ENCODE assay signal across 8 cellular contexts in the genomic region with DNA sequence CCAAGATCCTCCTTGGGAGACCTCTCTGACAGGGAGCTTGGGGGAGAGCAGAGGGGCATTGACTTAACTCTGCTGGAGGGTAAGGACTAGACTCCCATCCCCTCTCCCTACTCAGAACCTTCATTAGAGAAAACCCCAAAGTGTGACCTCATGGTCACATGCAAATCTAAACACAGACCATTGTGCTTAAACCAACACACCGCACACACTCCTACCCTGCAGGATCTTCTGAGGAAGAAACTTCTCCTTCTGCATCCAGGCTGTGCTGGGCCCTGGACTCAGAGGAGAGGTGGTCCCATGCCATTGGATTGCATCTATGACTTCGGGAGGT. TPM values are rescaled to one million over a fixed set of nuclear protein-coding genes. Genes with fewer than 3 reads are reported as not detected.
A peak's percentile ranks its signal among the peaks of the same experiment; 100 is the strongest.
DNase-seq lines count a peak whose midpoint lies in the region; ATAC-seq and TF ChIP-seq lines count a peak whose summit lies in the region.

No MANE protein-coding gene starts in this region.

- peaks cover 2% of the 10 kb centered on the region; the same call in 1 of the 2 replicates for H3K36me3 ChIP-seq in DND-41 (ENCODE audit: insufficient read depth, low read length)
- H3K36me3 ChIP-seq in ovary, result no peaks in the 10 kb centered on the region

- no peak for ATAC-seq in DND-41 (ENCODE audit: insufficient read depth, low read depth)
- no peak for ATAC-seq in GM19351 (IDR thresholded peaks at IDR 0.05; ENCODE audit: unreplicated experiment)

- no peak for TF ChIP-seq EP300 in ovary (IDR thresholded peaks at IDR 0.05)

- peak overlapping the region; percentile 83 for H3K9ac ChIP-seq in DND-41 (ENCODE audit: low read depth, low read length)

- no peaks in the 10 kb centered on the region for H4K20me1 ChIP-seq in DND-41 (ENCODE audit: insufficient read depth, low read length)

- peak overlapping the region; percentile 87 for H3K27ac ChIP-seq in DND-41 (ENCODE audit: low read length)
- H3K27ac ChIP-seq in ovary, result peak overlapping the region; percentile 19 to 71

- H3K4me3 ChIP-seq in DND-41 (ENCODE audit: low read depth in 1 of 2, low read length in 2 of 2), result peak overlapping the region in 1 of 2 experiments; percentile 73; a peak in 2 of 4 replicates
- no peak overlapping the region for H3K4me3 ChIP-seq in NB4 (ENCODE audit: low read depth, low read length)
- H3K4me3 ChIP-seq in ovary, result no peak overlapping the region

- TF ChIP-seq CTCF in DND-41 (IDR thresholded peaks at IDR 0.05; ENCODE audit: borderline replicate concordance, extremely low read depth, low read length, poor library complexity, severe bottlenecking) (no peak), NB4 (IDR thresholded peaks at IDR 0.05; ENCODE audit: low read depth, low read length) (no peak), ovary (IDR thresholded peaks at IDR 0.05) (no peak)

- peaks cover 29% of the 10 kb centered on the region for H3K79me2 ChIP-seq in DND-41 (ENCODE audit: insufficient read depth, low read length)

- H3K4me1 ChIP-seq in DND-41 (ENCODE audit: insufficient read depth, low read length), result peaks cover 40% of the 10 kb centered on the region
- peaks cover 4% of the 10 kb centered on the region for H3K4me1 ChIP-seq in ovary (ENCODE audit: insufficient read depth)

- peak overlapping the region; percentile 90 for H3K4me2 ChIP-seq in DND-41 (ENCODE audit: insufficient read depth, low read length)

- DNase-seq in DND-41 (no peak), NB4 (ENCODE audit: low read depth) (peak; percentile 29), dermis blood vessel endothelial cell (peak; percentile 19), ovary (no peak), retina (no peak)
- no peak for DNase-seq in stimulated activated CD4-positive, alpha-beta T cell treated with anti-CD3 and anti-CD28 coated beads, Interleukin-1b, Interleukin-23, amount 100 ng/mL, for 48 hours
- no peak for DNase-seq in effector CD8-positive, alpha-beta T cell (lab: John Stamatoyannopoulos, UW)

- H2AFZ ChIP-seq in DND-41 (ENCODE audit: low read depth, low read length), result peak overlapping the region; percentile 100

- H3K9me3 ChIP-seq in DND-41 (ENCODE audit: insufficient read depth, low read length, severe bottlenecking) (no peaks in the 10 kb centered on the region), ovary (no peaks in the 10 kb centered on the region)

- 91 to 94% (median 91%) methylated on average over 2 of the region's 2 CpGs for WGBS in ovary, 3 donors

- H3K27me3 ChIP-seq in DND-41 (ENCODE audit: insufficient read depth, low read length, poor library complexity) (no peaks in the 10 kb centered on the region), ovary (no peaks in the 10 kb centered on the region)

- intact Hi-C loops in ovary (cut with DNase I), result no loop called here

- TF ChIP-seq POLR2A in NB4 (IDR thresholded peaks at IDR 0.05; ENCODE audit: extremely low read depth, insufficient read length) (no peak), ovary (IDR thresholded peaks at IDR 0.05) (no peak)

RNA-seq across cellular contexts. Expression of gene PARP16, which starts 0.8 kb away (rescaled TPM):
- total RNA-seq in dermis blood vessel endothelial cell (2.0 and 3.0 TPM in 2 replicates), ovary (10 to 100 TPM in 5 of 7 donors, 1 to 10 TPM in 2; 8.8 to 20.2 (median 13.4) TPM)
- polyA plus RNA-seq in ovary, result 10 to 100 TPM; 12.1 to 19.2 TPM

RNA-seq across cellular contexts. Expression of gene RNU5A-1, which starts 8.4 kb away (rescaled TPM):
- total RNA-seq in dermis blood vessel endothelial cell (not detected in 2 replicates), ovary (not detected)
- not detected for polyA plus RNA-seq in ovary

RNA-seq across cellular contexts. Expression of gene RNU5B-1, which starts 17.0 kb away (rescaled TPM):
- total RNA-seq in dermis blood vessel endothelial cell, result not detected in 2 replicates
- total RNA-seq in ovary, result 10 to 100 TPM in 5 of 7 donors, not detected in 2; 22.1 to 67.7 (median 29.6) TPM
- polyA plus RNA-seq in ovary, result not detected

Comparison
In these comparisons a context has a peak if more than half of its experiments do, and no peak if none do; other contexts are left out.
1. DNase-seq: peak in NB4 (single experiment) and dermis blood vessel endothelial cell (single experiment); none in DND-41 (single experiment), ovary (0 of 5), stimulated activated CD4-positive, alpha-beta T cell treated with anti-CD3 and anti-CD28 coated beads, Interleukin-1b, Interleukin-23, amount 100 ng/mL, for 48 hours (single experiment), retina (single experiment) and effector CD8-positive, alpha-beta T cell (single experiment).